ENCODE assay signal across 19 cellular contexts in the genomic region with DNA sequence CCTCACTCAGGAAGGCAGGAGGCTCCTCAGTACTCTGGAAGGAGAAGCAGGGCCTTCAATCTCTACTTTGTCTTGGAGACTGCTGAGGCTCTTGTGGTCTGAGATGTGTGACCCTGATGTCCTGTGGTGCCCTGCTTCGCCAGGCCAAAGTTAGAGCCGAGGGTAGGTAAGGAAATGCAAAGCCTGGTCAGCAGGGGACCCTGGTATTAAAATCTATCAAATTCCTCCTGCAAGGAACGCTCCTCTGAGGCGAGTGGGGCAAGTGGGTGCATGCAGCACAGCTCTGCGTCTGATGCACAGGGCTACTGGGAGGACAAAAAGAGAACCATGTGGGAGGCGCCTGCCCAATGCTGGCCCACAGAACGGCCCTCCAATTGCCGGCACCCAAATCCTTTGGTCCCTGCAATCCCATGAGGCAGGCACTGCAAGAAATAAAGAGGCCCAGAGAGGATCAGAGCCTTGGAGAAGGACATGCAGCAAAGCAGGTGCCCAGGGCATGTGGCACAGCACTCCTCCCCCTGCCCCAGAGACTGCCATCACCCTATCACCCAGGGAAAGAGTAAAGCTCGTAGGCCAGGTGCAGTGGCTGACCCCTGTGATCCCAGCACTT. TPM values are rescaled to one million over a fixed set of nuclear protein-coding genes. Genes with fewer than 3 reads are reported as not detected.
DNase-seq lines count a peak whose midpoint lies in the region; ATAC-seq and TF ChIP-seq lines count a peak whose summit lies in the region.
"Had no signal": no experiment of that assay in that cellular context is flagged by ENCODE, and none has a peak within 500 bp of the region (broad histone marks: within the 10 kb centered on the region; RNA-seq: fewer than 3 reads in every experiment).

No MANE protein-coding gene starts in this region.

- H3K27me3 Mint-ChIP-seq in activated CD8-positive, alpha-beta T cell treated with anti-CD3 and anti-CD28 coated beads, Interleukin-2, amount 10 ng/mL, durations not matched to agents 7 days and 5 days (ENCODE audit: low read depth): peaks cover 25% of the 10 kb centered on the region
- H3K27me3 Mint-ChIP-seq in activated CD8-positive, alpha-beta T cell treated with anti-CD3 and anti-CD28 coated beads for 36 hours: no peaks in the 10 kb centered on the region
- no peaks in the 10 kb centered on the region for H3K27me3 Mint-ChIP-seq in glutamatergic neuron (ENCODE audit: unreplicated experiment)
- H3K27me3 Mint-ChIP-seq: memory B cell had no signal

- H3K9me3 ChIP-seq in sigmoid colon: no peaks in the 10 kb centered on the region
- H3K9me3 ChIP-seq in A673 (ENCODE audit: low read depth, low read length, poor library complexity, severe bottlenecking): no peaks in the 10 kb centered on the region
- H3K9me3 ChIP-seq: MG63, SJCRH30 had no signal

- TF ChIP-seq POLR2A in sigmoid colon (IDR thresholded peaks at IDR 0.05): no peak

- H3K27ac ChIP-seq in sigmoid colon (no peak overlapping the region), A673 (ENCODE audit: low read depth, low read length, poor library complexity, severe bottlenecking) (no peak overlapping the region)
- H3K27ac ChIP-seq: C4-2B, SJCRH30 had no signal

- BruUV-seq in A673 (replicated peaks; lab: Mats Ljungman, UMichigan): no TSS peak

- peak overlapping the region; percentile 9 for H3K27ac Mint-ChIP-seq in activated CD8-positive, alpha-beta T cell treated with anti-CD3 and anti-CD28 coated beads, Interleukin-2, amount 10 ng/mL, durations not matched to agents 7 days and 5 days
- H3K27ac Mint-ChIP-seq in activated CD8-positive, alpha-beta T cell treated with anti-CD3 and anti-CD28 coated beads for 36 hours: no peak overlapping the region
- no peak overlapping the region for H3K27ac Mint-ChIP-seq in glutamatergic neuron (ENCODE audit: unreplicated experiment)
- H3K27ac Mint-ChIP-seq: activated naive CD4-positive, alpha-beta T cell treated with anti-CD3 and anti-CD28 coated beads for 36 hours; memory B cell; natural killer cell treated with Interleukin-12 subunit alpha and Interleukin-12 subunit beta and Interleukin-15 and Interleukin-18, amount 100 ng/mL, for 72 hours had no signal

- H3K9me3 Mint-ChIP-seq in activated CD8-positive, alpha-beta T cell treated with anti-CD3 and anti-CD28 coated beads, Interleukin-2, amount 10 ng/mL, durations not matched to agents 7 days and 5 days (ENCODE audit: insufficient read depth): no peaks in the 10 kb centered on the region
- no peaks in the 10 kb centered on the region for H3K9me3 Mint-ChIP-seq in activated CD8-positive, alpha-beta T cell treated with anti-CD3 and anti-CD28 coated beads for 36 hours
- no peaks in the 10 kb centered on the region for H3K9me3 Mint-ChIP-seq in glutamatergic neuron (ENCODE audit: unreplicated experiment)
- H3K9me3 Mint-ChIP-seq: memory B cell; natural killer cell treated with Interleukin-12 subunit alpha and Interleukin-12 subunit beta and Interleukin-15 and Interleukin-18, amount 100 ng/mL, for 72 hours had no signal

- no peak for TF ChIP-seq EP300 in sigmoid colon (IDR thresholded peaks at IDR 0.05)

- peaks cover 0 to 5% (median 0%) of the 10 kb centered on the region in 4 donors for H3K4me1 ChIP-seq in sigmoid colon
- H3K4me1 ChIP-seq in A673 (ENCODE audit: insufficient read depth, low read length, poor library complexity, severe bottlenecking): no peaks in the 10 kb centered on the region
- H3K4me1 ChIP-seq: SJCRH30 had no signal

- H3K4me3 Mint-ChIP-seq in activated CD8-positive, alpha-beta T cell treated with anti-CD3 and anti-CD28 coated beads, Interleukin-2, amount 10 ng/mL, durations not matched to agents 7 days and 5 days: no peak overlapping the region
- H3K4me3 Mint-ChIP-seq in activated CD8-positive, alpha-beta T cell treated with anti-CD3 and anti-CD28 coated beads for 36 hours: no peak overlapping the region
- H3K4me3 Mint-ChIP-seq in glutamatergic neuron (ENCODE audit: unreplicated experiment): no peak overlapping the region
- H3K4me3 Mint-ChIP-seq: activated naive CD4-positive, alpha-beta T cell treated with anti-CD3 and anti-CD28 coated beads for 36 hours; memory B cell; natural killer cell treated with Interleukin-12 subunit alpha and Interleukin-12 subunit beta and Interleukin-15 and Interleukin-18, amount 100 ng/mL, for 72 hours had no signal

- no peaks in the 10 kb centered on the region for H3K36me3 ChIP-seq in H7 (replicated peaks; ENCODE audit: control insufficient read depth, insufficient read depth, low read length)
- no peaks in the 10 kb centered on the region for H3K36me3 ChIP-seq in sigmoid colon
- no peaks in the 10 kb centered on the region for H3K36me3 ChIP-seq in A673 (ENCODE audit: insufficient read depth, low read length, poor library complexity, severe bottlenecking)
- H3K36me3 ChIP-seq: MG63, SJCRH30 had no signal

- H3K4me3 ChIP-seq in H7 (ENCODE audit: insufficient read depth, low read depth, low read length) (no peak overlapping the region), sigmoid colon (no peak overlapping the region), A673 (ENCODE audit: low read depth, low read length, poor library complexity, severe bottlenecking) (no peak overlapping the region)
- H3K4me3 ChIP-seq: MG63, SJCRH30 had no signal

- intact Hi-C loops in activated CD8-positive, alpha-beta T cell treated with anti-CD3 and anti-CD28 coated beads for 36 hours (cut with micrococcal nuclease): no loop called here
- intact Hi-C loops in sigmoid colon (cut with DNase I) (no loop called here), A673 (cut with micrococcal nuclease; ENCODE audit: unreplicated experiment) (no loop called here)

- H3K36me3 Mint-ChIP-seq in activated CD8-positive, alpha-beta T cell treated with anti-CD3 and anti-CD28 coated beads, Interleukin-2, amount 10 ng/mL, durations not matched to agents 7 days and 5 days (ENCODE audit: low read depth): no peaks in the 10 kb centered on the region
- H3K36me3 Mint-ChIP-seq in activated CD8-positive, alpha-beta T cell treated with anti-CD3 and anti-CD28 coated beads for 36 hours (ENCODE audit: low read depth): no peaks in the 10 kb centered on the region
- H3K36me3 Mint-ChIP-seq in glutamatergic neuron (ENCODE audit: unreplicated experiment): no peaks in the 10 kb centered on the region
- H3K36me3 Mint-ChIP-seq: memory B cell; natural killer cell treated with Interleukin-12 subunit alpha and Interleukin-12 subunit beta and Interleukin-15 and Interleukin-18, amount 100 ng/mL, for 72 hours had no signal

- TF ChIP-seq CTCF in activated CD8-positive, alpha-beta T cell treated with anti-CD3 and anti-CD28 coated beads for 36 hours (IDR thresholded peaks at IDR 0.05): no peak
- TF ChIP-seq CTCF in glutamatergic neuron (IDR thresholded peaks at IDR 0.05; ENCODE audit: partially characterized antibody, unreplicated experiment) (no peak), sigmoid colon (IDR thresholded peaks at IDR 0.05) (no peak), A673 (conservative IDR thresholded peaks at IDR 0.05; ENCODE audit: low read depth, low read length) (no peak)

- H3K27me3 ChIP-seq in H7 (ENCODE audit: control insufficient read depth, insufficient read depth, low read length): no peaks in the 10 kb centered on the region; the same call in 1 of the 2 replicates
- no peaks in the 10 kb centered on the region for H3K27me3 ChIP-seq in sigmoid colon
- peaks cover 8% of the 10 kb centered on the region for H3K27me3 ChIP-seq in A673 (replicated peaks; ENCODE audit: insufficient read depth, low read depth, low read length, poor library complexity)
- H3K27me3 ChIP-seq: MG63 had no signal

- H3K4me1 Mint-ChIP-seq in activated CD8-positive, alpha-beta T cell treated with anti-CD3 and anti-CD28 coated beads, Interleukin-2, amount 10 ng/mL, durations not matched to agents 7 days and 5 days (ENCODE audit: low read depth): peaks cover 36% of the 10 kb centered on the region
- H3K4me1 Mint-ChIP-seq in activated CD8-positive, alpha-beta T cell treated with anti-CD3 and anti-CD28 coated beads for 36 hours (ENCODE audit: low read depth): peaks cover 39% of the 10 kb centered on the region
- H3K4me1 Mint-ChIP-seq in glutamatergic neuron (ENCODE audit: low read depth, unreplicated experiment): peaks cover 12% of the 10 kb centered on the region

- CTCF ChIA-PET in activated CD8-positive, alpha-beta T cell treated with anti-CD3 and anti-CD28 coated beads, Interleukin-2, amount 10 ng/mL, durations not matched to agents 7 days and 5 days (lab: Charles Lee): interaction anchor here (0.8 kb wide), 1 partner anchor 149 kb away, joined by 3 read pairs; no protein-coding TSS in a partner anchor
- CTCF ChIA-PET in activated CD8-positive, alpha-beta T cell treated with anti-CD3 and anti-CD28 coated beads for 36 hours (lab: Charles Lee): no interaction called here
- CTCF ChIA-PET in A673 (lab: Charles Lee): interaction anchor here (0.6 kb wide), 1 partner anchor 23 kb away, joined by 3 read pairs; no protein-coding TSS in a partner anchor

- DNase-seq in activated CD8-positive, alpha-beta T cell treated with anti-CD3 and anti-CD28 coated beads, Interleukin-2, amount 10 ng/mL, durations not matched to agents 7 days and 5 days: no peak
- DNase-seq in activated CD8-positive, alpha-beta T cell treated with anti-CD3 and anti-CD28 coated beads for 36 hours: no peak
- DNase-seq in H7 (peak; percentile 59), glutamatergic neuron (peak; percentile 7), sigmoid colon (peak; percentile 28), A673 (ENCODE audit: low spot score) (no peak)
- DNase-seq: activated naive CD4-positive, alpha-beta T cell treated with anti-CD3 and anti-CD28 coated beads for 36 hours; GF-D8; islet precursor cell; MG63; NCI-H146; NCI-H774; OCI-M1; SJCRH30 had no signal

- ATAC-seq in activated CD8-positive, alpha-beta T cell treated with anti-CD3 and anti-CD28 coated beads, Interleukin-2, amount 10 ng/mL, durations not matched to agents 7 days and 5 days: no peak
- ATAC-seq in activated CD8-positive, alpha-beta T cell treated with anti-CD3 and anti-CD28 coated beads for 36 hours: no peak
- ATAC-seq in GM21528 (IDR thresholded peaks at IDR 0.05; ENCODE audit: low FRiP score, unreplicated experiment) (no peak), HG02884 (IDR thresholded peaks at IDR 0.05; ENCODE audit: unreplicated experiment) (no peak)
- ATAC-seq: natural killer cell treated with Interleukin-12 subunit alpha and Interleukin-12 subunit beta and Interleukin-15 and Interleukin-18, amount 100 ng/mL, for 72 hours had no signal

- POLR2A ChIA-PET in activated CD8-positive, alpha-beta T cell treated with anti-CD3 and anti-CD28 coated beads, Interleukin-2, amount 10 ng/mL, durations not matched to agents 7 days and 5 days (lab: Charles Lee): no interaction called here
- POLR2A ChIA-PET in activated CD8-positive, alpha-beta T cell treated with anti-CD3 and anti-CD28 coated beads for 36 hours (lab: Charles Lee): interaction anchor here (0.7 kb wide), 1 partner anchor 195 kb away, joined by 4 read pairs; no protein-coding TSS in a partner anchor
- POLR2A ChIA-PET in A673 (lab: Charles Lee; ENCODE audit: low non-redundant PET): no interaction called here

- WGBS in sigmoid colon, 2 donors: 83 to 84% methylated on average over 9 of the region's 9 CpGs

RNA-seq across cellular contexts. Expression of a gene that starts 23.1 kb away (rescaled TPM):
- 10 to 100 TPM; 39.9 to 40.6 TPM for total RNA-seq in activated CD8-positive, alpha-beta T cell treated with anti-CD3 and anti-CD28 coated beads, Interleukin-2, amount 10 ng/mL, durations not matched to agents 7 days and 5 days
- total RNA-seq in activated CD8-positive, alpha-beta T cell treated with anti-CD3 and anti-CD28 coated beads for 36 hours: 10 to 100 TPM; 46.5 to 52.2 TPM
- total RNA-seq in H7 (2014; rRNA removed; shearing (Covaris generic)): 20.4 and 27.2 TPM in 2 replicates
- 230 TPM for total RNA-seq in glutamatergic neuron (ENCODE audit: unreplicated experiment)
- total RNA-seq in sigmoid colon: 10 to 100 TPM; 26.5 to 49.3 (median 37.5) TPM
- polyA plus RNA-seq in sigmoid colon: 10 to 100 TPM; 17.4 to 31.5 (median 25.4) TPM
- 35.8 and 42.1 TPM in 2 replicates for total RNA-seq in A673 (2021)

Comparison
In these comparisons a context has a peak if more than half of its experiments do, and no peak if none do; other contexts are left out.
1. DNase-seq: peak in H7 (single experiment), glutamatergic neuron (single experiment) and sigmoid colon (single experiment); none in activated CD8-positive, alpha-beta T cell treated with anti-CD3 and anti-CD28 coated beads, Interleukin-2, amount 10 ng/mL, durations not matched to agents 7 days and 5 days (single experiment), activated CD8-positive, alpha-beta T cell treated with anti-CD3 and anti-CD28 coated beads for 36 hours (single experiment) and A673 (single experiment).